8 cellular contexts compared by ENCODE assay signal in the genomic region with DNA sequence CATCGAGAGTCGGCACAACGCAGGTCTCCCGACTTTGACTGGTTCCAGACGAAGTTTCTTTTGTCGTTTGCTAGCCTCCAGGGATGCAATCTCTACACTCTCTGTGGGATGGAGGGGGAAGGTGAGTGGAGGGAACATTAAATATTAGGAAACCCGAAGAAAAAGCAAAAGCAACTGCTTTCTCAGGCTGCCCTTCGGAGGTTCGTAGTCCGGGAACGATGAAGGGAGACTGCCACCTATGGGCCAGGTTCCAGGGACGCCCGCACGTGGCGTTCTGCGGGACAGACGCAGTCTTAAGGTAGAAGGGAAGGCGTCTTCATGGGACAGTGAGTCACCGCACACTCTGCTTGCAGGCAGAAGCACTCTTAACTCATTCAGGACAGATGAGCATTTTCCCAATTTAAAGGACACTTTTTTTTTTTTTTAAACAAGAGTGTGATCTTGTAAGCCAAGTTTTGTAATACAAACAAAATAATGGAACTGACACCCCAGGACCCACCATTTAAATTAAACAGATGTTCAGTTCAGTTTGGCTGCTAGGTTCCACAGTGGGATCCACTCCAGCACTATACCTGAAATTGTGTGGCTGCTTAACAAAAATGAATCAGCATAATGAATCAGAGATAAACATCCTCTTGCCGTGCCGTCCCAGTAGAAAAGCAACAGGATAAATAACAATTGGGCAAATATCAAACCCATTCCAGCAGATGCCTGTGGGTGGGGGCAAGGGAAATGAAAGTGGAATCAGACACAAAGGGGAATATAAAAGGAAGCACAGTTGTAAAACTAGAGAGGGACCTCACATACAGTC.
DNase-seq lines count a peak whose midpoint lies in the region; ATAC-seq and TF ChIP-seq lines count a peak whose summit lies in the region.

No MANE protein-coding gene starts in this region.

- TF ChIP-seq CTCF in glutamatergic neuron (IDR thresholded peaks at IDR 0.05; ENCODE audit: partially characterized antibody, unreplicated experiment) (peak; percentile 61), osteoblast (IDR thresholded peaks at IDR 0.05; ENCODE audit: extremely low read depth, low read depth, low read length) (peak; percentile 86), suprapubic skin (IDR thresholded peaks at IDR 0.05) (peak; percentile 61 to 66)

- peaks cover 3% of the 10 kb centered on the region for H3K27me3 Mint-ChIP-seq in activated naive CD4-positive, alpha-beta T cell treated with anti-CD3 and anti-CD28 coated beads, Interleukin-2, amount 50 U/mL, for 24 hours
- peaks cover 5% of the 10 kb centered on the region for H3K27me3 Mint-ChIP-seq in glutamatergic neuron (ENCODE audit: unreplicated experiment)

- no peaks in the 10 kb centered on the region for H3K79me2 ChIP-seq in osteoblast (ENCODE audit: insufficient read depth, low read length)

- H3K27ac ChIP-seq in osteoblast (ENCODE audit: low read depth, low read length) = peak overlapping the region; percentile 58
- H3K27ac ChIP-seq in suprapubic skin = no peak overlapping the region

- TF ChIP-seq EP300 in suprapubic skin (IDR thresholded peaks at IDR 0.05) = no peak

- no peak for TF ChIP-seq POLR2A in suprapubic skin (IDR thresholded peaks at IDR 0.05)

- H3K4me3 ChIP-seq in osteoblast (ENCODE audit: insufficient read depth, low read length) (peak overlapping the region; percentile 85), suprapubic skin (peak overlapping the region; percentile 44)

- H3K27ac Mint-ChIP-seq in activated naive CD4-positive, alpha-beta T cell treated with anti-CD3 and anti-CD28 coated beads, Interleukin-2, amount 50 U/mL, for 24 hours = no peak overlapping the region
- H3K27ac Mint-ChIP-seq in glutamatergic neuron (ENCODE audit: unreplicated experiment) = no peak overlapping the region

- peak; percentile 96 for ATAC-seq in SK-N-SH treated with all-trans-retinoic acid at 6 μM for 48 hours

- H4K20me1 ChIP-seq in osteoblast (ENCODE audit: insufficient read depth, low read length) = no peaks in the 10 kb centered on the region

- peak; percentile 52 to 76 (median 59) for DNase-seq in NCI-H1417 (lab: John Stamatoyannopoulos, UW)
- no peak for DNase-seq in NCI-H1417 treated with DMSO at 0.1 percent for 48 hours (lab: John Stamatoyannopoulos, UW)
- DNase-seq in LHCN-M2 (ENCODE audit: low read depth) = peak; percentile 82
- DNase-seq in glutamatergic neuron = peak; percentile 77
- peak; percentile 94 for DNase-seq in osteoblast (ENCODE audit: insufficient read length, low spot score, missing footprints)
- DNase-seq in suprapubic skin (ENCODE audit: low spot score in 2 of 2) = peak; percentile 84 to 86

- peaks cover 12% of the 10 kb centered on the region for H3K4me1 Mint-ChIP-seq in activated naive CD4-positive, alpha-beta T cell treated with anti-CD3 and anti-CD28 coated beads, Interleukin-2, amount 50 U/mL, for 24 hours
- H3K4me1 Mint-ChIP-seq in glutamatergic neuron (ENCODE audit: low read depth, unreplicated experiment) = peaks cover 6% of the 10 kb centered on the region

- no peaks in the 10 kb centered on the region for H3K9me3 Mint-ChIP-seq in activated naive CD4-positive, alpha-beta T cell treated with anti-CD3 and anti-CD28 coated beads, Interleukin-2, amount 50 U/mL, for 24 hours
- peaks cover 2% of the 10 kb centered on the region for H3K9me3 Mint-ChIP-seq in glutamatergic neuron (ENCODE audit: unreplicated experiment)

- peak overlapping the region; percentile 96 for H3K4me2 ChIP-seq in osteoblast (ENCODE audit: insufficient read depth, low read length)

- H3K27me3 ChIP-seq in osteoblast (ENCODE audit: insufficient read depth, low read length) (no peaks in the 10 kb centered on the region), suprapubic skin (no peaks in the 10 kb centered on the region)

- 3% methylated on average over 21 of the region's 21 CpGs for WGBS in suprapubic skin

- H3K4me3 Mint-ChIP-seq in activated naive CD4-positive, alpha-beta T cell treated with anti-CD3 and anti-CD28 coated beads, Interleukin-2, amount 50 U/mL, for 24 hours = peak overlapping the region; percentile 88
- peak overlapping the region; percentile 85 for H3K4me3 Mint-ChIP-seq in glutamatergic neuron (ENCODE audit: unreplicated experiment)

- H2AFZ ChIP-seq in osteoblast (ENCODE audit: low read length) = peak overlapping the region; percentile 95

- H3K36me3 Mint-ChIP-seq in activated naive CD4-positive, alpha-beta T cell treated with anti-CD3 and anti-CD28 coated beads, Interleukin-2, amount 50 U/mL, for 24 hours = no peaks in the 10 kb centered on the region
- H3K36me3 Mint-ChIP-seq in glutamatergic neuron (ENCODE audit: unreplicated experiment) = no peaks in the 10 kb centered on the region

- H3K9me3 ChIP-seq in osteoblast (ENCODE audit: low read depth, low read length) (no peaks in the 10 kb centered on the region), suprapubic skin (no peaks in the 10 kb centered on the region)

- H3K36me3 ChIP-seq in osteoblast (ENCODE audit: insufficient read depth, low read length) = no peaks in the 10 kb centered on the region
- H3K36me3 ChIP-seq in suprapubic skin = no peaks in the 10 kb centered on the region

- H3K4me1 ChIP-seq in osteoblast (ENCODE audit: insufficient read depth, low read length) = peaks cover 12% of the 10 kb centered on the region
- peaks cover 15% of the 10 kb centered on the region for H3K4me1 ChIP-seq in suprapubic skin

TF ChIP-seq in SK-N-SH treated with all-trans-retinoic acid at 6 μM for 48 hours, 23 proteins besides CTCF, POLR2A, EP300 and RAD21:
- no peak for TF ChIP-seq ZNF70 (CRISPR knock-in tag; IDR thresholded peaks at IDR 0.05)
- no peak for TF ChIP-seq ARNTL (CRISPR knock-in tag; IDR thresholded peaks at IDR 0.05; ENCODE audit: borderline replicate concordance, low read depth)
- no peak for TF ChIP-seq RARB (CRISPR knock-in tag; IDR thresholded peaks at IDR 0.05)
- TF ChIP-seq ZFP30 (CRISPR knock-in tag; IDR thresholded peaks at IDR 0.05) = no peak
- TF ChIP-seq CSDC2 (CRISPR knock-in tag; IDR thresholded peaks at IDR 0.05) = no peak
- no peak for TF ChIP-seq ISL1 (CRISPR knock-in tag; IDR thresholded peaks at IDR 0.05)
- TF ChIP-seq, protein P1, sequence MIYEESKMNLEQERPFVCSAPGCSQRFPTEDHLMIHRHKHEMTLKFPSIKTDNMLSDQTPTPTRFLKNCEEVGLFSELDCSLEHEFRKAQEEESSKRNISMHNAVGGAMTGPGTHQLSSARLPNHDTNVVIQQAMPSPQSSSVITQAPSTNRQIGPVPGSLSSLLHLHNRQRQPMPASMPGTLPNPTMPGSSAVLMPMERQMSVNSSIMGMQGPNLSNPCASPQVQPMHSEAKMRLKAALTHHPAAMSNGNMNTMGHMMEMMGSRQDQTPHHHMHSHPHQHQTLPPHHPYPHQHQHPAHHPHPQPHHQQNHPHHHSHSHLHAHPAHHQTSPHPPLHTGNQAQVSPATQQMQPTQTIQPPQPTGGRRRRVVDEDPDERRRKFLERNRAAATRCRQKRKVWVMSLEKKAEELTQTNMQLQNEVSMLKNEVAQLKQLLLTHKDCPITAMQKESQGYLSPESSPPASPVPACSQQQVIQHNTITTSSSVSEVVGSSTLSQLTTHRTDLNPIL (CRISPR knock-in tag; IDR thresholded peaks at IDR 0.05; ENCODE audit: low read depth) = no peak
- TF ChIP-seq, protein P2, sequence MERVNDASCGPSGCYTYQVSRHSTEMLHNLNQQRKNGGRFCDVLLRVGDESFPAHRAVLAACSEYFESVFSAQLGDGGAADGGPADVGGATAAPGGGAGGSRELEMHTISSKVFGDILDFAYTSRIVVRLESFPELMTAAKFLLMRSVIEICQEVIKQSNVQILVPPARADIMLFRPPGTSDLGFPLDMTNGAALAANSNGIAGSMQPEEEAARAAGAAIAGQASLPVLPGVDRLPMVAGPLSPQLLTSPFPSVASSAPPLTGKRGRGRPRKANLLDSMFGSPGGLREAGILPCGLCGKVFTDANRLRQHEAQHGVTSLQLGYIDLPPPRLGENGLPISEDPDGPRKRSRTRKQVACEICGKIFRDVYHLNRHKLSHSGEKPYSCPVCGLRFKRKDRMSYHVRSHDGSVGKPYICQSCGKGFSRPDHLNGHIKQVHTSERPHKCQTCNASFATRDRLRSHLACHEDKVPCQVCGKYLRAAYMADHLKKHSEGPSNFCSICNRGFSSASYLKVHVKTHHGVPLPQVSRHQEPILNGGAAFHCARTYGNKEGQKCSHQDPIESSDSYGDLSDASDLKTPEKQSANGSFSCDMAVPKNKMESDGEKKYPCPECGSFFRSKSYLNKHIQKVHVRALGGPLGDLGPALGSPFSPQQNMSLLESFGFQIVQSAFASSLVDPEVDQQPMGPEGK (CRISPR knock-in tag; IDR thresholded peaks at IDR 0.05; ENCODE audit: borderline replicate concordance) = no peak
- TF ChIP-seq, protein P3, sequence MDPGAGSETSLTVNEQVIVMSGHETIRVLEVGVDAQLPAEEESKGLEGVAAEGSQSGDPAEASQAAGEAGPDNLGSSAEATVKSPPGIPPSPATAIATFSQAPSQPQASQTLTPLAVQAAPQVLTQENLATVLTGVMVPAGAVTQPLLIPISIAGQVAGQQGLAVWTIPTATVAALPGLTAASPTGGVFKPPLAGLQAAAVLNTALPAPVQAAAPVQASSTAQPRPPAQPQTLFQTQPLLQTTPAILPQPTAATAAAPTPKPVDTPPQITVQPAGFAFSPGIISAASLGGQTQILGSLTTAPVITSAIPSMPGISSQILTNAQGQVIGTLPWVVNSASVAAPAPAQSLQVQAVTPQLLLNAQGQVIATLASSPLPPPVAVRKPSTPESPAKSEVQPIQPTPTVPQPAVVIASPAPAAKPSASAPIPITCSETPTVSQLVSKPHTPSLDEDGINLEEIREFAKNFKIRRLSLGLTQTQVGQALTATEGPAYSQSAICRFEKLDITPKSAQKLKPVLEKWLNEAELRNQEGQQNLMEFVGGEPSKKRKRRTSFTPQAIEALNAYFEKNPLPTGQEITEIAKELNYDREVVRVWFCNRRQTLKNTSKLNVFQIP (CRISPR knock-in tag; IDR thresholded peaks at IDR 0.05; ENCODE audit: borderline replicate concordance, low read depth) = no peak
- no peak for TF ChIP-seq BACH2 (CRISPR knock-in tag; IDR thresholded peaks at IDR 0.05; ENCODE audit: borderline replicate concordance)
